ENCODE assay signal across 8 cellular contexts in genomic region chr15:21110187-21110804, GRCh38.
A peak's percentile ranks its signal among the peaks of the same experiment; 100 is the strongest.
DNase-seq lines count a peak whose midpoint lies in the region; ATAC-seq and TF ChIP-seq lines count a peak whose summit lies in the region.
"Not testable (repeated sequence)": the region's sequence is repeated elsewhere in the genome, so short reads cannot be mapped to it uniquely, and the experiment has no call there.

No MANE protein-coding gene starts in this region.

- not testable (repeated sequence) for H3K4me1 Mint-ChIP-seq in natural killer cell

- H3K4me3 ChIP-seq in Peyer's patch, dorsolateral prefrontal cortex, right atrium auricular region, uterus: not testable (repeated sequence)

- TF ChIP-seq CTCF in Peyer's patch (IDR thresholded peaks at IDR 0.05); dorsolateral prefrontal cortex (IDR thresholded peaks at IDR 0.05 in 54 of 56, conservative IDR thresholded peaks at IDR 0.05 in 2 of 56; ENCODE audit: low read depth in 1 of 56, partially characterized antibody in 56 of 56); right atrium auricular region (IDR thresholded peaks at IDR 0.05); natural killer cell (IDR thresholded peaks at IDR 0.05); uterus (IDR thresholded peaks at IDR 0.05): not testable (repeated sequence)

- TF ChIP-seq POLR2A in Peyer's patch (IDR thresholded peaks at IDR 0.05); uterus (IDR thresholded peaks at IDR 0.05): not testable (repeated sequence)

- peak in 1 of 3 donors; percentile 14 for ATAC-seq in natural killer cell

- intact Hi-C loops in dorsolateral prefrontal cortex (cut with DNase I); natural killer cell (cut with micrococcal nuclease); uterus (cut with DNase I; ENCODE audit: low total_unique reads): not testable (repeated sequence)

- H3K27me3 ChIP-seq in Peyer's patch, dorsolateral prefrontal cortex, right atrium auricular region, uterus: not testable (repeated sequence)

- not testable (repeated sequence) for H3K9me3 ChIP-seq in Peyer's patch, right atrium auricular region, uterus

- H3K36me3 ChIP-seq in Peyer's patch, right atrium auricular region, uterus: not testable (repeated sequence)

- not testable (repeated sequence) for H3K27me3 Mint-ChIP-seq in natural killer cell (ENCODE audit: low read depth in 2 of 2)

- H3K4me3 Mint-ChIP-seq in natural killer cell: not testable (repeated sequence)

- H3K9me3 Mint-ChIP-seq in natural killer cell: not testable (repeated sequence)

- not testable (repeated sequence) for H3K27ac Mint-ChIP-seq in natural killer cell

- not testable (repeated sequence) for H3K4me1 ChIP-seq in Peyer's patch, right atrium auricular region, uterus

- H3K36me3 Mint-ChIP-seq in natural killer cell: not testable (repeated sequence)

- peak in 2 of 3 donors; percentile 20 to 57 for DNase-seq in Peyer's patch
- peak; percentile 15 to 32 for DNase-seq in activated CD4-positive, alpha-beta T cell treated with anti-CD3 and anti-CD28 coated beads, Interleukin-2, amount 50 U/mL, for 48 hours
- DNase-seq in activated gamma-delta T cell treated with Interleukin-2 at 50 U/mL for 16 hours: peak; percentile 38
- peak; percentile 8 to 89 (median 71) for DNase-seq in dorsolateral prefrontal cortex
- DNase-seq in right atrium auricular region (ENCODE audit: low spot score): peak; percentile 70
- DNase-seq in natural killer cell: peak; percentile 51
- peak in 2 of 3 experiments; percentile 0 to 23 for DNase-seq in stimulated activated CD4-positive, alpha-beta T cell treated with anti-CD3 and anti-CD28 coated beads, TNF-alpha, amount 100 ng/mL, for 4 hours (ENCODE audit: low read depth in 3 of 3)
- peak; percentile 31 to 50 for DNase-seq in uterus

- H3K27ac ChIP-seq in Peyer's patch, dorsolateral prefrontal cortex, right atrium auricular region, uterus: not testable (repeated sequence)

Comparison
In these comparisons a context has a peak if more than half of its experiments do, and no peak if none do; other contexts are left out.
1. DNase-seq: peak in every context shown above with its lines; median percentile 71 in dorsolateral prefrontal cortex; 70 in right atrium auricular region; 51 in natural killer cell; 40 in uterus; 38 in Peyer's patch; 38 in activated gamma-delta T cell treated with Interleukin-2 at 50 U/mL for 16 hours; 24 in activated CD4-positive, alpha-beta T cell treated with anti-CD3 and anti-CD28 coated beads, Interleukin-2, amount 50 U/mL, for 48 hours; 12 in stimulated activated CD4-positive, alpha-beta T cell treated with anti-CD3 and anti-CD28 coated beads, TNF-alpha, amount 100 ng/mL, for 4 hours.